24 cellular contexts compared by ENCODE assay signal in the genomic region with DNA sequence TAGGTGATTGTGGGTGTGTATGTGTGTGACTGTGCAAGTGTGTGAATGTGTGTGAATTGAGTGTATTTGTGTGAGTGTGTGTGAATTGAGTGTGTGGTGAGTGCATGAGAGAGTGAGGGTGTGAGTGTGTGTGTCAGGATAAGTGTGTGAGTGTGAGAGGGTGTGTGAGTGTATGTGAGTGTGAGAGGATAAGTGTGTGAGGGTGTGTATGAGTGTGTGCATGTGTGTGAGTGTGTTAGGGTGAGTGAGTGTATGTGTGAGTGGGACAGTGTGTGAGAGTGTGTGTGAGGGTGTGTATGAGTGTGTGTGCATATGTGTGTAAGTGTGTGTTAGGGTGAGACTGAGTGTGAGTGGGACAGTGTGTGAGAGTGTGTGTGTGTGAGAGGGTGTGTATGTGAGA. TPM values are rescaled to one million over a fixed set of nuclear protein-coding genes. Genes with fewer than 3 reads are reported as not detected.
DNase-seq lines count a peak whose midpoint lies in the region; ATAC-seq, FAIRE-seq and TF ChIP-seq lines count a peak whose summit lies in the region.
"Had no signal": no experiment of that assay in that cellular context is flagged by ENCODE, and none has a peak within 500 bp of the region (broad histone marks: within the 10 kb centered on the region; RNA-seq: fewer than 3 reads in every experiment).

No MANE protein-coding gene starts in this region.

- CTCF ChIA-PET in HEK293T (lab: Yijun Ruan, JAX), result no interaction called here
- CTCF ChIA-PET in K562 (lab: Yijun Ruan, JAX; ENCODE audit: low intra/inter-chr PET ratio), result interaction anchor here (1.3 kb wide), 1 partner anchor 10 kb away, joined by 3 read pairs; no protein-coding TSS in a partner anchor

- no peak overlapping the region for H3K4me2 ChIP-seq in K562 (ENCODE audit: insufficient read depth, low read length)
- no peak overlapping the region for H3K4me2 ChIP-seq in mesenchymal stem cell (ENCODE audit: low read length, poor library complexity, severe bottlenecking)
- H3K4me2 ChIP-seq: KMS-11 had no signal

- FAIRE-seq in K562 (lab: Jason Lieb, UNC), result no peak
- peak; percentile 70 for FAIRE-seq in urothelium cell line (lab: Jason Lieb, UNC)

- H3K9ac ChIP-seq in K562 (ENCODE audit: insufficient read depth in 1 of 2, low read depth in 2 of 2, low read length in 2 of 2), result no peak overlapping the region
- no peak overlapping the region for H3K9ac ChIP-seq in mesenchymal stem cell (ENCODE audit: low read length)
- H3K9ac ChIP-seq: KMS-11 had no signal

- H2AFZ ChIP-seq in K562 (ENCODE audit: low read depth, low read length) (no peak overlapping the region), mesenchymal stem cell (ENCODE audit: low read depth, low read length) (no peak overlapping the region)

- H3K4me1 ChIP-seq in K562 (replicated peaks in 1 of 2; ENCODE audit: control insufficient read depth in 2 of 2, insufficient read depth in 2 of 2, low read length in 2 of 2), result peaks cover 0 to 8% of the 10 kb centered on the region in 2 experiments; a peak in 1 of 5 replicates
- no peaks in the 10 kb centered on the region for H3K4me1 ChIP-seq in mesenchymal stem cell (ENCODE audit: control insufficient read depth, insufficient read depth, low read depth, low read length)
- H3K4me1 ChIP-seq: BE2C had no signal

- H3K9me3 ChIP-seq in K562 (replicated peaks; ENCODE audit: control insufficient read depth, insufficient read depth, low read depth, low read length), result peaks cover 13% of the 10 kb centered on the region
- peaks cover 7% of the 10 kb centered on the region for H3K9me3 ChIP-seq in mesenchymal stem cell (ENCODE audit: control insufficient read depth, low read length)
- H3K9me3 ChIP-seq: BE2C had no signal

- no peak for TF ChIP-seq RAD21 in K562 (CRISPR knock-in tag; conservative IDR thresholded peaks at IDR 0.05 in 1 of 2, IDR thresholded peaks at IDR 0.05 in 1 of 2)

- H2BK12ac ChIP-seq in mesenchymal stem cell (ENCODE audit: low read length in 2 of 2), result no peak overlapping the region

- H3K4me3 ChIP-seq in K562 (no peak overlapping the region), mesenchymal stem cell (ENCODE audit: insufficient read depth in 1 of 2, low read depth in 1 of 2, low read length in 2 of 2) (no peak overlapping the region)

- no peak overlapping the region for H3K27ac ChIP-seq in K562 (ENCODE audit: extremely low read depth, low read depth, low read length)
- no peak overlapping the region for H3K27ac ChIP-seq in mesenchymal stem cell (ENCODE audit: low read length, poor library complexity, severe bottlenecking)
- H3K27ac ChIP-seq: KMS-11 had no signal

- H3K27me3 ChIP-seq in K562 (ENCODE audit: control insufficient read depth in 2 of 2, insufficient read depth in 2 of 2, low read length in 2 of 2) (peaks cover 6 to 41% of the 10 kb centered on the region in 2 experiments; a peak in 4 of 5 replicates), mesenchymal stem cell (ENCODE audit: control insufficient read depth in 1 of 2, insufficient read depth in 1 of 2, low read length in 2 of 2) (peaks cover 0 to 3% of the 10 kb centered on the region in 2 experiments)
- H3K27me3 ChIP-seq: BE2C had no signal

- no peak for TF ChIP-seq EP300 in K562 (IDR thresholded peaks at IDR 0.05; ENCODE audit: low read length)

- no peaks in the 10 kb centered on the region for H3K79me2 ChIP-seq in K562 (ENCODE audit: control insufficient read depth, insufficient read depth, low read length)

- no peak overlapping the region for H2BK5ac ChIP-seq in mesenchymal stem cell (ENCODE audit: low read depth, low read length, poor library complexity, severe bottlenecking)

- no peak overlapping the region for H3K18ac ChIP-seq in mesenchymal stem cell (ENCODE audit: low read depth in 1 of 2, low read length in 2 of 2)

- no peaks in the 10 kb centered on the region for H4K20me1 ChIP-seq in K562 (replicated peaks; ENCODE audit: control insufficient read depth, insufficient read depth, low read length)

- no peak for TF ChIP-seq CTCF in K562 (IDR thresholded peaks at IDR 0.05 in 2 of 3, conservative IDR thresholded peaks at IDR 0.05 in 1 of 3; ENCODE audit: insufficient read depth in 2 of 3, low read depth in 1 of 3, low read length in 3 of 3)

- no TSS peak for BruUV-seq in K562 (replicated peaks; lab: Mats Ljungman, UMichigan)

- H3K14ac ChIP-seq in mesenchymal stem cell (ENCODE audit: low read length in 2 of 2), result no peak overlapping the region

- in situ Hi-C loops in K562 (cut with MboI), result loop anchor here (25.0 kb wide), 1 partner anchor 851 kb away; no protein-coding TSS in a partner anchor

- H3K36me3 ChIP-seq in K562 (ENCODE audit: control insufficient read depth, insufficient read depth, low read length) (no peaks in the 10 kb centered on the region), mesenchymal stem cell (ENCODE audit: control insufficient read depth in 1 of 2, insufficient read depth in 2 of 2, low read depth in 1 of 2, low read length in 2 of 2) (peaks cover 3 to 14% of the 10 kb centered on the region in 2 experiments)
- H3K36me3 ChIP-seq: BE2C had no signal

- H3K23ac ChIP-seq in mesenchymal stem cell (ENCODE audit: low read length in 2 of 2), result no peak overlapping the region

- no peak for TF ChIP-seq POLR2A in K562 (conservative IDR thresholded peaks at IDR 0.05)

- no peaks in the 10 kb centered on the region for H3K9me1 ChIP-seq in K562 (ENCODE audit: control insufficient read depth, insufficient read depth, low read length)

- H3K79me1 ChIP-seq in mesenchymal stem cell (replicated peaks; ENCODE audit: low read length, poor library complexity, severe bottlenecking), result no peaks in the 10 kb centered on the region

- intact Hi-C loops in K562 (cut with micrococcal nuclease), result no loop called here

- peak overlapping the region; percentile 10 for H4K91ac ChIP-seq in mesenchymal stem cell (ENCODE audit: low read length)

- ATAC-seq in K562 (no peak), HG03342 (IDR thresholded peaks at IDR 0.05; ENCODE audit: unreplicated experiment) (no peak)

- no peak overlapping the region for H2BK15ac ChIP-seq in mesenchymal stem cell (ENCODE audit: low read depth, poor library complexity, severe bottlenecking)

- H4K8ac ChIP-seq in mesenchymal stem cell (ENCODE audit: low read length), result no peak overlapping the region

- H3K4ac ChIP-seq in mesenchymal stem cell (ENCODE audit: low read depth in 1 of 2, low read length in 2 of 2), result no peak overlapping the region

- POLR2A ChIA-PET in HEK293T (lab: Yijun Ruan, JAX), result no interaction called here
- POLR2A ChIA-PET in K562 (lab: Yijun Ruan, JAX), result interaction anchor here (1.0 kb wide), 1 partner anchor 18 kb away, joined by 5 read pairs; no protein-coding TSS in a partner anchor

- H2AK5ac ChIP-seq in mesenchymal stem cell (ENCODE audit: low read length, severe bottlenecking), result no peak overlapping the region

- H2BK120ac ChIP-seq in mesenchymal stem cell (ENCODE audit: low read depth, low read length), result no peak overlapping the region

- DNase-seq in HEK293T (ENCODE audit: extremely low spot score) (no peak), K562 (ENCODE audit: extremely low read depth in 1 of 4, low spot score in 3 of 4) (no peak), mesenchymal stem cell (no peak), urothelium cell line (ENCODE audit: low spot score) (no peak), epidermal melanocyte (ENCODE audit: insufficient read length, low spot score) (no peak), NCI-H146 (lab: John Stamatoyannopoulos, UW) (no peak)
- DNase-seq: BE2C; CD4-positive, alpha-beta T cell; COR-L47; DMS53; HFFc6; MM.1S; NCI-H1694; NCI-H2029 treated with DMSO at 0.1 percent for 48 hours; NCI-H2227 treated with DMSO at 0.1 percent for 48 hours; NCI-H69; Right ventricle myocardium superior; RPMI8226 had no signal

RNA-seq across cellular contexts. Expression of a gene that starts 21.7 kb away (rescaled TPM):
- 4.6 and 13.9 TPM in 2 replicates for total RNA-seq in K562 (2011; cell fraction: chromatin; rRNA removed; ENCODE audit: low replicate concordance)
- 5.5 and 8.2 TPM in 2 replicates for total RNA-seq in K562 (2011; cell fraction: nucleolus; rRNA removed)
- total RNA-seq in K562 (2011; cell fraction: nucleoplasm; rRNA removed), result 3.7 and 4.8 TPM in 2 replicates
- total RNA-seq in K562 (2014; rRNA removed), result 8.8 and 10.4 TPM in 2 replicates
- 3.9 and 4.6 TPM in 2 replicates for total RNA-seq in K562 (2014; rRNA removed; fragmentation: Illumina TruSeq; extraction: Trizol)
- 4.4 and 4.7 TPM in 2 replicates for total RNA-seq in K562 (2015; rRNA removed; fragmentation: Illumina TruSeq; extraction: Trizol)
- total RNA-seq in K562 (2021), result 10.7 and 11.6 TPM in 2 replicates
- 3.3 and 4.0 TPM in 2 replicates for polyA plus RNA-seq in K562 (2011; rRNA removed)
- 1.5 and 6.8 TPM in 2 replicates for polyA plus RNA-seq in K562 (2011; cell fraction: cytosol; rRNA removed)
- polyA plus RNA-seq in K562 (2011; cell fraction: nucleus; rRNA removed), result 1.5 and 3.7 TPM in 2 replicates
- polyA plus RNA-seq in K562 (2012), result 3.5 and 4.6 TPM in 2 replicates
- 4.8 and 6.3 TPM in 2 replicates for polyA plus RNA-seq in K562 (2014; fragmentation: Illumina TruSeq; extraction: Trizol)
- polyA plus RNA-seq in K562 (2014; fragmentation: Nextera tagmentation; extraction: Ambion mirVana), result under 1 TPM; 0.15 to 0.22 TPM
- 5.1 and 5.8 TPM in 2 replicates for polyA plus RNA-seq in K562 (2014; rRNA removed)
- polyA minus RNA-seq in K562 (2011; rRNA and poly(A)+ RNA removed), result 3.8 and 5.3 TPM in 2 replicates
- polyA minus RNA-seq in K562 (2011; cell fraction: cytosol; rRNA and poly(A)+ RNA removed), result 6.5 and 7.2 TPM in 2 replicates
- 2.0 and 2.7 TPM in 2 replicates for polyA minus RNA-seq in K562 (2011; cell fraction: nucleus; rRNA and poly(A)+ RNA removed)
- polyA plus RNA-seq in mesenchymal stem cell (2013, experiment 1 of 2), result 5.0 TPM
- polyA plus RNA-seq in mesenchymal stem cell (2013, experiment 2 of 2), result 4.9 TPM

RNA-seq across cellular contexts. Expression of a gene that starts 39.2 kb away (rescaled TPM):
- total RNA-seq in K562 (2011; cell fraction: chromatin; rRNA removed; ENCODE audit: low replicate concordance), result 1.0 TPM in 1 of 2 replicates, not detected in the other
- 0.13 and 0.17 TPM in 2 replicates for total RNA-seq in K562 (2011; cell fraction: nucleolus; rRNA removed)
- 0.15 TPM in 1 of 2 replicates, not detected in the other for total RNA-seq in K562 (2011; cell fraction: nucleoplasm; rRNA removed)
- total RNA-seq in K562 (2014; rRNA removed) (0.04 and 0.09 TPM in 2 replicates), K562 (2014; rRNA removed; fragmentation: Illumina TruSeq; extraction: Trizol) (0.10 and 0.18 TPM in 2 replicates), K562 (2015; rRNA removed; fragmentation: Illumina TruSeq; extraction: Trizol) (0.22 and 0.23 TPM in 2 replicates), K562 (2021) (0.36 and 0.62 TPM in 2 replicates)
- polyA plus RNA-seq in K562 (2011; rRNA removed) (0.01 TPM in 1 of 2 replicates, not detected in the other), K562 (2014; fragmentation: Illumina TruSeq; extraction: Trizol) (0.01 and 0.04 TPM in 2 replicates), K562 (2014; fragmentation: Nextera tagmentation; extraction: Ambion mirVana) (not detected), K562 (2014; rRNA removed) (0.03 TPM in 1 of 2 replicates, not detected in the other)
- polyA plus RNA-seq in K562 (2011; cell fraction: cytosol; rRNA removed), result not detected in 2 replicates
- polyA plus RNA-seq in K562 (2011; cell fraction: nucleus; rRNA removed), result 0.06 and 0.18 TPM in 2 replicates
- polyA plus RNA-seq in K562 (2012), result 0.07 and 0.42 TPM in 2 replicates
- not detected in 2 replicates for polyA minus RNA-seq in K562 (2011; rRNA and poly(A)+ RNA removed)
- 0.67 TPM in 1 of 2 replicates, not detected in the other for polyA minus RNA-seq in K562 (2011; cell fraction: cytosol; rRNA and poly(A)+ RNA removed)
- 0.27 and 0.33 TPM in 2 replicates for polyA minus RNA-seq in K562 (2011; cell fraction: nucleus; rRNA and poly(A)+ RNA removed)
- polyA plus RNA-seq in mesenchymal stem cell (2013, experiment 1 of 2), result 0.01 TPM
- polyA plus RNA-seq in mesenchymal stem cell (2013, experiment 2 of 2), result not detected
- total RNA-seq: Daoy, G401, HFFc6, NCI-H460, SK-MEL-5 had no signal

RNA-seq across cellular contexts. Expression of a gene that starts 42.0 kb away (rescaled TPM):
- total RNA-seq in K562 (2011; cell fraction: chromatin; rRNA removed; ENCODE audit: low replicate concordance), result not detected in 2 replicates
- total RNA-seq in K562 (2011; cell fraction: nucleolus; rRNA removed), result not detected in 2 replicates
- not detected in 2 replicates for total RNA-seq in K562 (2011; cell fraction: nucleoplasm; rRNA removed)
- 0.29 TPM in 1 of 2 replicates, not detected in the other for total RNA-seq in K562 (2014; rRNA removed)
- total RNA-seq in K562 (2014; rRNA removed; fragmentation: Illumina TruSeq; extraction: Trizol), result not detected in 2 replicates
- total RNA-seq in K562 (2015; rRNA removed; fragmentation: Illumina TruSeq; extraction: Trizol), result not detected in 2 replicates
- total RNA-seq in K562 (2021), result not detected in 2 replicates
- polyA plus RNA-seq in K562 (2011; rRNA removed), result 0.11 TPM in 1 of 2 replicates, not detected in the other
- 0.13 TPM in 1 of 2 replicates, not detected in the other for polyA plus RNA-seq in K562 (2011; cell fraction: cytosol; rRNA removed)
- polyA plus RNA-seq in K562 (2011; cell fraction: nucleus; rRNA removed), result 0.11 TPM in 2 replicates
- not detected in 2 replicates for polyA plus RNA-seq in K562 (2012)
- polyA plus RNA-seq in K562 (2014; fragmentation: Illumina TruSeq; extraction: Trizol), result not detected in 2 replicates
- not detected for polyA plus RNA-seq in K562 (2014; fragmentation: Nextera tagmentation; extraction: Ambion mirVana)
- not detected in 2 replicates for polyA plus RNA-seq in K562 (2014; rRNA removed)
- polyA minus RNA-seq in K562 (2011; rRNA and poly(A)+ RNA removed), result not detected in 2 replicates
- not detected in 2 replicates for polyA minus RNA-seq in K562 (2011; cell fraction: cytosol; rRNA and poly(A)+ RNA removed)
- polyA minus RNA-seq in K562 (2011; cell fraction: nucleus; rRNA and poly(A)+ RNA removed), result not detected in 2 replicates
- 1.0 TPM for polyA plus RNA-seq in mesenchymal stem cell (2013, experiment 1 of 2)
- polyA plus RNA-seq in mesenchymal stem cell (2013, experiment 2 of 2), result 1.0 TPM
- total RNA-seq: CD4-positive, alpha-beta T cell; HFFc6; Right ventricle myocardium superior had no signal

RNA-seq across cellular contexts. Expression of a gene that starts 42.2 kb away (rescaled TPM):
- total RNA-seq in K562 (2011; cell fraction: chromatin; rRNA removed; ENCODE audit: low replicate concordance), result not detected in 2 replicates
- not detected in 2 replicates for total RNA-seq in K562 (2011; cell fraction: nucleolus; rRNA removed)
- not detected in 2 replicates for total RNA-seq in K562 (2011; cell fraction: nucleoplasm; rRNA removed)
- total RNA-seq in K562 (2014; rRNA removed), result not detected in 2 replicates
- total RNA-seq in K562 (2014; rRNA removed; fragmentation: Illumina TruSeq; extraction: Trizol), result not detected in 2 replicates
- total RNA-seq in K562 (2015; rRNA removed; fragmentation: Illumina TruSeq; extraction: Trizol), result not detected in 2 replicates
- total RNA-seq in K562 (2021), result not detected in 2 replicates
- 0.04 TPM in 1 of 2 replicates, not detected in the other for polyA plus RNA-seq in K562 (2011; rRNA removed)
- polyA plus RNA-seq in K562 (2011; cell fraction: cytosol; rRNA removed), result not detected in 2 replicates
- 0.20 TPM in 1 of 2 replicates, not detected in the other for polyA plus RNA-seq in K562 (2011; cell fraction: nucleus; rRNA removed)
- polyA plus RNA-seq in K562 (2012), result not detected in 2 replicates
- polyA plus RNA-seq in K562 (2014; fragmentation: Illumina TruSeq; extraction: Trizol), result not detected in 2 replicates
- not detected for polyA plus RNA-seq in K562 (2014; fragmentation: Nextera tagmentation; extraction: Ambion mirVana)
- polyA plus RNA-seq in K562 (2014; rRNA removed), result not detected in 2 replicates
- polyA minus RNA-seq in K562 (2011; rRNA and poly(A)+ RNA removed), result not detected in 2 replicates
- not detected in 2 replicates for polyA minus RNA-seq in K562 (2011; cell fraction: cytosol; rRNA and poly(A)+ RNA removed)
- polyA minus RNA-seq in K562 (2011; cell fraction: nucleus; rRNA and poly(A)+ RNA removed), result not detected in 2 replicates
- not detected for polyA plus RNA-seq in mesenchymal stem cell (2013, experiment 1 of 2)
- not detected for polyA plus RNA-seq in mesenchymal stem cell (2013, experiment 2 of 2)
- total RNA-seq: CD4-positive, alpha-beta T cell; Daoy; G401; HFFc6; NCI-H460; Right ventricle myocardium superior; SK-MEL-5 had no signal

RNA-seq across cellular contexts. Expression of a gene that starts 51.1 kb away (rescaled TPM):
- 109 and 250 TPM in 2 replicates for total RNA-seq in K562 (2011; cell fraction: chromatin; rRNA removed; ENCODE audit: low replicate concordance)
- 141 and 156 TPM in 2 replicates for total RNA-seq in K562 (2011; cell fraction: nucleolus; rRNA removed)
- 127 and 128 TPM in 2 replicates for total RNA-seq in K562 (2011; cell fraction: nucleoplasm; rRNA removed)
- total RNA-seq in K562 (2014; rRNA removed), result 14.8 and 19.7 TPM in 2 replicates
- 4.8 and 5.1 TPM in 2 replicates for total RNA-seq in K562 (2014; rRNA removed; fragmentation: Illumina TruSeq; extraction: Trizol)
- 7.2 and 7.5 TPM in 2 replicates for total RNA-seq in K562 (2015; rRNA removed; fragmentation: Illumina TruSeq; extraction: Trizol)
- total RNA-seq in K562 (2021), result 64.0 and 82.6 TPM in 2 replicates
- polyA plus RNA-seq in K562 (2011; rRNA removed), result 7.4 and 25.6 TPM in 2 replicates
- 9.9 and 13.1 TPM in 2 replicates for polyA plus RNA-seq in K562 (2011; cell fraction: cytosol; rRNA removed)
- 196 and 219 TPM in 2 replicates for polyA plus RNA-seq in K562 (2011; cell fraction: nucleus; rRNA removed)
- polyA plus RNA-seq in K562 (2012), result 33.9 and 73.5 TPM in 2 replicates
- polyA plus RNA-seq in K562 (2014; fragmentation: Illumina TruSeq; extraction: Trizol), result 20.5 and 39.3 TPM in 2 replicates
- polyA plus RNA-seq in K562 (2014; fragmentation: Nextera tagmentation; extraction: Ambion mirVana), result 1 to 10 TPM; 1.6 to 2.5 TPM
- polyA plus RNA-seq in K562 (2014; rRNA removed), result 40.1 and 51.0 TPM in 2 replicates
- polyA minus RNA-seq in K562 (2011; rRNA and poly(A)+ RNA removed), result 2.8 and 3.0 TPM in 2 replicates
- polyA minus RNA-seq in K562 (2011; cell fraction: cytosol; rRNA and poly(A)+ RNA removed), result 17.2 and 25.7 TPM in 2 replicates
- 40.7 and 48.8 TPM in 2 replicates for polyA minus RNA-seq in K562 (2011; cell fraction: nucleus; rRNA and poly(A)+ RNA removed)
- 19.2 TPM for polyA plus RNA-seq in mesenchymal stem cell (2013, experiment 1 of 2)
- 17.6 TPM for polyA plus RNA-seq in mesenchymal stem cell (2013, experiment 2 of 2)
